In the genomic region with DNA sequence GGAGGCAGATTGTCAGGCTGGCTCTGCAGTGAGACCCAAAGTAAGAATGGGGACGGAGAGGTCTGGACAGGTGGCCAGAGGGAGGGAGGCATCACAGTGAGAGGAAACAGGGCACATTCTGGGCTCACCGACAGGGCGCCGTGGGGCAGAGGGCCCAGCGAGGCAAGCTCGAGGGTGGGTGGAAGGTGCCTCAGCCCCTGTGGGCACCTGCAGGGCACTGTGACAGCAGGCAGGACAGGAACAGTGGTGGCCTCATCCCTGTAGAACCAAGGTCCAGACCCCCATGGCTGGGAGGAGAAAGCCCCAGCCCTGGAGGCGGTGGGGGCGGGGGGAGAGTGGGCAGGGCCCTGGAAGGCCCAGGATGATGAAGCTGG, we compare ENCODE assay signal across 14 cellular contexts. TPM values are rescaled to one million over a fixed set of nuclear protein-coding genes. Genes with fewer than 3 reads are reported as not detected.
A peak's percentile ranks its signal among the peaks of the same experiment; 100 is the strongest.
DNase-seq lines count a peak whose midpoint lies in the region; TF ChIP-seq lines count a peak whose summit lies in the region.
"Had no signal": no experiment of that assay in that cellular context is flagged by ENCODE, and none has a peak within 500 bp of the region (broad histone marks: within the 10 kb centered on the region; RNA-seq: fewer than 3 reads in every experiment).

No MANE protein-coding gene starts in this region.

- DNase-seq in Peyer's patch: no peak
- DNase-seq in dermis blood vessel endothelial cell: no peak
- no peak for DNase-seq in pons (ENCODE audit: low spot score)
- no peak for DNase-seq in D341Med (ENCODE audit: low spot score)
- DNase-seq: activated naive CD4-positive, alpha-beta T cell treated with anti-CD3 and anti-CD28 coated beads for 36 hours; foreskin fibroblast; NCI-H510A treated with DMSO at 0.1 percent for 48 hours had no signal

- peaks cover 15% of the 10 kb centered on the region for H3K36me3 Mint-ChIP-seq in brain

- H3K27ac ChIP-seq in Peyer's patch (peak overlapping the region in 3 of 4 donors; percentile 74 to 92 (median 84)), mucosa of rectum (ENCODE audit: low read depth in 2 of 2, low read length in 2 of 2) (peak overlapping the region; percentile 37 to 87), subcutaneous abdominal adipose tissue (ENCODE audit: low read depth, low read length) (peak overlapping the region; percentile 94)

- TF ChIP-seq CTCF in Peyer's patch (IDR thresholded peaks at IDR 0.05) (no peak), brain (conservative IDR thresholded peaks at IDR 0.05) (no peak)

- no peak overlapping the region for H3K4me3 Mint-ChIP-seq in brain
- H3K4me3 Mint-ChIP-seq: activated naive CD4-positive, alpha-beta T cell treated with anti-CD3 and anti-CD28 coated beads for 36 hours; neural crest cell; T-helper 2 cell treated with Interferon-gamma antibody and Interleukin-4, amounts not matched to agents 5 μg/mL and 100 μg/mL, for 36 hours had no signal

- H3K27me3 ChIP-seq in Peyer's patch (no peaks in the 10 kb centered on the region), mucosa of rectum (ENCODE audit: control insufficient read depth in 2 of 2, insufficient read depth in 2 of 2, low read length in 2 of 2) (no peaks in the 10 kb centered on the region), subcutaneous abdominal adipose tissue (ENCODE audit: control insufficient read depth in 5 of 5, insufficient read depth in 4 of 5, low read length in 5 of 5) (no peaks in the 10 kb centered on the region)

- no peaks in the 10 kb centered on the region for H3K9me3 Mint-ChIP-seq in brain
- H3K9me3 Mint-ChIP-seq: activated naive CD4-positive, alpha-beta T cell treated with anti-CD3 and anti-CD28 coated beads for 36 hours; neural crest cell; T-helper 2 cell treated with Interferon-gamma antibody and Interleukin-4, amounts not matched to agents 5 μg/mL and 100 μg/mL, for 36 hours had no signal

- no peaks in the 10 kb centered on the region for H3K27me3 Mint-ChIP-seq in brain

- no peak for TF ChIP-seq POLR2A in Peyer's patch (IDR thresholded peaks at IDR 0.05)

- H3K4me3 ChIP-seq in Peyer's patch (no peak overlapping the region), mucosa of rectum (ENCODE audit: low read length in 2 of 2) (no peak overlapping the region), subcutaneous abdominal adipose tissue (ENCODE audit: low read depth in 1 of 5, low read length in 5 of 5) (no peak overlapping the region)

- peak overlapping the region in 4 of 5 experiments; percentile 38 to 88 (median 60) for H3K27ac Mint-ChIP-seq in brain
- H3K27ac Mint-ChIP-seq: activated naive CD4-positive, alpha-beta T cell treated with anti-CD3 and anti-CD28 coated beads for 36 hours; T-helper 2 cell treated with Interferon-gamma antibody and Interleukin-4, amounts not matched to agents 5 μg/mL and 100 μg/mL, for 36 hours had no signal

- peaks cover 55% of the 10 kb centered on the region for H3K4me1 Mint-ChIP-seq in brain

- H3K4me1 ChIP-seq in Peyer's patch: peaks cover 0 to 53% (median 14%) of the 10 kb centered on the region in 4 donors
- H3K4me1 ChIP-seq in mucosa of rectum (ENCODE audit: control insufficient read depth in 2 of 2, insufficient read depth in 2 of 2, low read length in 2 of 2): peaks cover 15 to 22% of the 10 kb centered on the region in 2 donors
- H3K4me1 ChIP-seq in subcutaneous abdominal adipose tissue (ENCODE audit: control insufficient read depth in 5 of 5, insufficient read depth in 5 of 5, low read length in 5 of 5): peaks cover 0 to 39% (median 33%) of the 10 kb centered on the region in 5 donors

- H3K9ac ChIP-seq in mucosa of rectum (ENCODE audit: low read depth in 1 of 2, low read length in 2 of 2): no peak overlapping the region
- peak overlapping the region in 2 of 5 donors; percentile 38 to 56 for H3K9ac ChIP-seq in subcutaneous abdominal adipose tissue (ENCODE audit: low read length in 5 of 5)

- H3K36me3 ChIP-seq in Peyer's patch (no peaks in the 10 kb centered on the region), mucosa of rectum (ENCODE audit: control insufficient read depth in 2 of 2, insufficient read depth in 2 of 2, low read length in 2 of 2) (no peaks in the 10 kb centered on the region), subcutaneous abdominal adipose tissue (ENCODE audit: control insufficient read depth in 5 of 5, insufficient read depth in 5 of 5, low read length in 5 of 5) (peaks cover 0 to 7% (median 0%) of the 10 kb centered on the region in 5 donors)

- no peaks in the 10 kb centered on the region for H3K9me3 ChIP-seq in Peyer's patch
- no peaks in the 10 kb centered on the region for H3K9me3 ChIP-seq in mucosa of rectum (ENCODE audit: control insufficient read depth in 2 of 2, low read length in 2 of 2)
- H3K9me3 ChIP-seq in subcutaneous abdominal adipose tissue (ENCODE audit: control insufficient read depth in 5 of 5, low read length in 5 of 5): peaks cover 0 to 5% (median 3%) of the 10 kb centered on the region in 5 donors

RNA-seq across cellular contexts. Expression of gene PIP5K1C, which starts 27.7 kb away (rescaled TPM):
- 10 to 100 TPM; 22.6 to 27.2 (median 26.1) TPM for total RNA-seq in Peyer's patch
- polyA plus RNA-seq in brain (ENCODE audit: insufficient read depth, low read depth, low replicate concordance): 51.0 TPM
- 57.7 and 75.6 TPM in 2 replicates for total RNA-seq in dermis blood vessel endothelial cell

RNA-seq across cellular contexts. Expression of gene TJP3, which starts 35.6 kb away (rescaled TPM):
- total RNA-seq in Peyer's patch: 100 to 1,000 TPM in 3 of 4 donors, 10 to 100 TPM in 1; 93.3 to 364 (median 286) TPM
- 3.8 TPM for polyA plus RNA-seq in brain (ENCODE audit: insufficient read depth, low read depth, low replicate concordance)
- 0.09 and 0.51 TPM in 2 replicates for total RNA-seq in dermis blood vessel endothelial cell
- total RNA-seq: neural crest cell, RPMI7951 had no signal
- polyA plus RNA-seq: CD14-positive monocyte had no signal

RNA-seq across cellular contexts. Expression of gene CACTIN, which starts 46.0 kb away (rescaled TPM):
- total RNA-seq in Peyer's patch (10 to 100 TPM; 21.2 to 60.2 (median 33.3) TPM), dermis blood vessel endothelial cell (30.8 and 39.2 TPM in 2 replicates)
- polyA plus RNA-seq in brain (ENCODE audit: insufficient read depth, low read depth, low replicate concordance): 31.8 TPM

Comparison
In these comparisons a context has a peak if more than half of its experiments do, and no peak if none do; other contexts are left out.
1. RNA of gene TJP3, which starts 35.6 kb away (total RNA-seq): 93.3 to 364 TPM in Peyer's patch; 0.09 to 0.51 TPM in dermis blood vessel endothelial cell; every median in the first group is over 10 times any median in the second.
2. Peak in every context shown above with its lines, with median percentiles within 50 percentile points of each other: H3K27ac ChIP-seq.